9 cellular contexts compared by ENCODE assay signal in genomic region chr5:150544606-150545219, GRCh38. TPM values are rescaled to one million over a fixed set of nuclear protein-coding genes. Genes with fewer than 3 reads are reported as not detected.
DNase-seq lines count a peak whose midpoint lies in the region; ATAC-seq and TF ChIP-seq lines count a peak whose summit lies in the region.
"Had no signal": no experiment of that assay in that cellular context is flagged by ENCODE, and none has a peak within 500 bp of the region (broad histone marks: within the 10 kb centered on the region; RNA-seq: fewer than 3 reads in every experiment).

No MANE protein-coding gene starts in this region.

- ATAC-seq in GM19043 (IDR thresholded peaks at IDR 0.05; ENCODE audit: low read depth, unreplicated experiment), result peak; percentile 88
- ATAC-seq in HG03342 (IDR thresholded peaks at IDR 0.05; ENCODE audit: unreplicated experiment), result peak; percentile 93
- ATAC-seq in activated T-cell treated with anti-CD3 and anti-CD28 coated beads, Interleukin-2, amount 50 U/mL, for 72 hours (replicated peaks in 1 of 2), result peak; percentile 89 to 91

- peak; percentile 46 to 93 (median 80) for TF ChIP-seq CTCF in Peyer's patch (IDR thresholded peaks at IDR 0.05)
- peak; percentile 94 for TF ChIP-seq CTCF in fibroblast of villous mesenchyme (IDR thresholded peaks at IDR 0.05; ENCODE audit: insufficient read depth, low read depth, low read length)
- TF ChIP-seq CTCF in osteoblast (IDR thresholded peaks at IDR 0.05; ENCODE audit: extremely low read depth, low read depth, low read length), result peak; percentile 81
- TF ChIP-seq CTCF in transverse colon (IDR thresholded peaks at IDR 0.05), result peak; percentile 75 to 84 (median 81)

- H2AFZ ChIP-seq in osteoblast (ENCODE audit: low read length), result no peak overlapping the region

- H3K36me3 Mint-ChIP-seq in activated T-cell treated with anti-CD3 and anti-CD28 coated beads, Interleukin-2, amount 50 U/mL, for 72 hours (ENCODE audit: insufficient read depth in 2 of 2), result no peaks in the 10 kb centered on the region

- H3K27ac Mint-ChIP-seq in activated T-cell treated with anti-CD3 and anti-CD28 coated beads, Interleukin-2, amount 50 U/mL, for 72 hours, result no peak overlapping the region

- intact Hi-C loops in transverse colon (cut with DNase I; ENCODE audit: low total_unique reads), result loop anchor here (5.0 to 10.0 kb wide), 2 partner anchors 60 to 87 kb away; no protein-coding TSS in a partner anchor

- TF ChIP-seq EP300 in transverse colon (IDR thresholded peaks at IDR 0.05; ENCODE audit: low read depth), result no peak

- no peak overlapping the region for H3K4me3 Mint-ChIP-seq in activated T-cell treated with anti-CD3 and anti-CD28 coated beads, Interleukin-2, amount 50 U/mL, for 72 hours

- H3K79me2 ChIP-seq in osteoblast (ENCODE audit: insufficient read depth, low read length), result peaks cover 25% of the 10 kb centered on the region

- no peaks in the 10 kb centered on the region for H3K27me3 ChIP-seq in Peyer's patch
- H3K27me3 ChIP-seq in osteoblast (ENCODE audit: insufficient read depth, low read length), result no peaks in the 10 kb centered on the region
- no peaks in the 10 kb centered on the region for H3K27me3 ChIP-seq in transverse colon

- H3K36me3 ChIP-seq in Peyer's patch, result peaks cover 0 to 56% (median 0%) of the 10 kb centered on the region in 3 donors
- peaks cover 87% of the 10 kb centered on the region for H3K36me3 ChIP-seq in osteoblast (ENCODE audit: insufficient read depth, low read length)
- H3K36me3 ChIP-seq in transverse colon, result peaks cover 0 to 19% (median 6%) of the 10 kb centered on the region in 4 donors

- no peak overlapping the region for H3K4me3 ChIP-seq in Peyer's patch
- no peak overlapping the region for H3K4me3 ChIP-seq in fibroblast of villous mesenchyme (ENCODE audit: low read depth, low read length)
- no peak overlapping the region for H3K4me3 ChIP-seq in osteoblast (ENCODE audit: insufficient read depth, low read length)
- H3K4me3 ChIP-seq in transverse colon, result no peak overlapping the region
- H3K4me3 ChIP-seq: SK-N-MC had no signal

- no peaks in the 10 kb centered on the region for H3K27me3 Mint-ChIP-seq in activated T-cell treated with anti-CD3 and anti-CD28 coated beads, Interleukin-2, amount 50 U/mL, for 72 hours (ENCODE audit: low read depth)

- no peaks in the 10 kb centered on the region for H3K4me1 Mint-ChIP-seq in activated T-cell treated with anti-CD3 and anti-CD28 coated beads, Interleukin-2, amount 50 U/mL, for 72 hours (ENCODE audit: low read depth)

- H3K4me2 ChIP-seq in osteoblast (ENCODE audit: insufficient read depth, low read length), result no peak overlapping the region

- peak in 1 of 2 donors; percentile 17 for TF ChIP-seq POLR2A in Peyer's patch (IDR thresholded peaks at IDR 0.05)
- TF ChIP-seq POLR2A in transverse colon (IDR thresholded peaks at IDR 0.05), result no peak

- H4K20me1 ChIP-seq in osteoblast (ENCODE audit: insufficient read depth, low read length), result peaks cover 5% of the 10 kb centered on the region

- peak; percentile 71 for DNase-seq in CD1c-positive myeloid dendritic cell (ENCODE audit: extremely low spot score)
- peak; percentile 77 to 91 (median 83) for DNase-seq in Peyer's patch
- peak; percentile 73 to 78 for DNase-seq in activated T-cell treated with anti-CD3 and anti-CD28 coated beads, Interleukin-2, amount 50 U/mL, for 72 hours
- DNase-seq in fibroblast of villous mesenchyme (ENCODE audit: low read depth), result peak; percentile 63
- DNase-seq in osteoblast (ENCODE audit: insufficient read length, low spot score, missing footprints), result peak; percentile 91
- DNase-seq in transverse colon, result peak; percentile 84

- H3K4me1 ChIP-seq in Peyer's patch, result peaks cover 0 to 38% (median 4%) of the 10 kb centered on the region in 4 donors
- peaks cover 32% of the 10 kb centered on the region for H3K4me1 ChIP-seq in osteoblast (ENCODE audit: insufficient read depth, low read length)
- peaks cover 9 to 41% (median 19%) of the 10 kb centered on the region in 4 donors for H3K4me1 ChIP-seq in transverse colon

- in situ Hi-C loops in transverse colon (cut with MboI; ENCODE audit: low pct_ligation_motif_present in 1 of 4, low pct_unique_long_range_greater_than_20kb in 1 of 4, low sequenced_read_pairs in 3 of 4), result loop anchor here in 3 of 4 donors (10.0 kb wide), 2 partner anchors 80 to 90 kb away; no protein-coding TSS in a partner anchor

- 39% methylated on average over 8 of the region's 8 CpGs; no CpG with 5 or more reads in 1 of the 2 donors for WGBS in transverse colon (ENCODE audit: low coverage in 1 of 2), 2 donors

- H3K27ac ChIP-seq in Peyer's patch, result peak overlapping the region in 1 of 4 donors; percentile 96
- H3K27ac ChIP-seq in osteoblast (ENCODE audit: low read depth, low read length), result peak overlapping the region; percentile 23
- H3K27ac ChIP-seq in transverse colon, result peak overlapping the region in 1 of 4 donors; percentile 85
- H3K27ac ChIP-seq: SK-N-MC had no signal

- H3K9me3 Mint-ChIP-seq in activated T-cell treated with anti-CD3 and anti-CD28 coated beads, Interleukin-2, amount 50 U/mL, for 72 hours, result no peaks in the 10 kb centered on the region

- H3K9me3 ChIP-seq in Peyer's patch (no peaks in the 10 kb centered on the region), osteoblast (ENCODE audit: low read depth, low read length) (no peaks in the 10 kb centered on the region), transverse colon (no peaks in the 10 kb centered on the region)

RNA-seq across cellular contexts. Expression of gene NDST1, which starts 36.8 kb away (rescaled TPM):
- total RNA-seq in Peyer's patch, result 100 to 1,000 TPM in 2 of 4 donors, 10 to 100 TPM in 2; 80.9 to 168 (median 118) TPM
- total RNA-seq in activated T-cell treated with anti-CD3 and anti-CD28 coated beads, Interleukin-2, amount 50 U/mL, for 72 hours, result 1 to 10 TPM; 3.4 to 3.5 TPM
- total RNA-seq in fibroblast of villous mesenchyme, result 87.2 and 89.5 TPM in 2 replicates
- total RNA-seq in osteoblast, result 89.9 and 104 TPM in 2 replicates
- total RNA-seq in transverse colon, result 100 to 1,000 TPM in 1 of 4 donors, 10 to 100 TPM in 3; 68.8 to 104 (median 96.4) TPM

Comparison
In these comparisons a context has a peak if more than half of its experiments do, and no peak if none do; other contexts are left out.
1. RNA of gene NDST1, which starts 36.8 kb away (total RNA-seq): 80.9 to 168 TPM in Peyer's patch, 89.9 to 104 TPM in osteoblast, 68.8 to 104 TPM in transverse colon and 87.2 to 89.5 TPM in fibroblast of villous mesenchyme; 3.4 to 3.5 TPM in activated T-cell treated with anti-CD3 and anti-CD28 coated beads, Interleukin-2, amount 50 U/mL, for 72 hours; every median in the first group is over 10 times any median in the second.
2. Peak in every context shown above with its lines, with median percentiles within 50 percentile points of each other: DNase-seq, ATAC-seq and CTCF ChIP-seq.